ENCODE assay signal across 11 cellular contexts in genomic region chr11:48019597-48019996, GRCh38. TPM values are rescaled to one million over a fixed set of nuclear protein-coding genes. Genes with fewer than 3 reads are reported as not detected.
A peak's percentile ranks its signal among the peaks of the same experiment; 100 is the strongest.
DNase-seq lines count a peak whose midpoint lies in the region; ATAC-seq and TF ChIP-seq lines count a peak whose summit lies in the region.
"Had no signal": no experiment of that assay in that cellular context is flagged by ENCODE, and none has a peak within 500 bp of the region (broad histone marks: within the 10 kb centered on the region; RNA-seq: fewer than 3 reads in every experiment).

No MANE protein-coding gene starts in this region.

- H3K36me3 ChIP-seq in lower lobe of right lung, result no peaks in the 10 kb centered on the region
- H3K36me3 ChIP-seq: MG63 had no signal

- H3K27me3 ChIP-seq in lower lobe of right lung (ENCODE audit: low read depth), result no peaks in the 10 kb centered on the region
- H3K27me3 ChIP-seq: MG63 had no signal

- peak overlapping the region; percentile 84 for H3K27ac Mint-ChIP-seq in T-cell
- peak overlapping the region; percentile 33 for H3K27ac Mint-ChIP-seq in stimulated activated naive B cell treated with anti-CD40 and anti-IgM and Interleukin-4, amounts not matched to agents 10 μg/mL and 1 μg/mL and 100 μg/mL, for 72 hours

- peaks cover 58% of the 10 kb centered on the region for H3K4me1 ChIP-seq in lower lobe of right lung

- POLR2A ChIA-PET in T-cell (lab: Charles Lee), result no interaction called here

- H3K4me3 Mint-ChIP-seq in activated T-cell treated with anti-CD3 and anti-CD28 coated beads, Interleukin-2, amount 50 U/mL, for 4 hours, result peak overlapping the region; percentile 46
- H3K4me3 Mint-ChIP-seq in T-cell, result peak overlapping the region in 2 of 3 donors; percentile 55 to 62
- H3K4me3 Mint-ChIP-seq in stimulated activated naive B cell treated with anti-CD40 and anti-IgM and Interleukin-4, amounts not matched to agents 10 μg/mL and 1 μg/mL and 100 μg/mL, for 72 hours, result no peak overlapping the region

- H3K36me3 Mint-ChIP-seq in activated T-cell treated with anti-CD3 and anti-CD28 coated beads, Interleukin-2, amount 50 U/mL, for 4 hours (ENCODE audit: insufficient read depth), result peaks cover 15% of the 10 kb centered on the region
- peaks cover 20% of the 10 kb centered on the region for H3K36me3 Mint-ChIP-seq in T-cell
- H3K36me3 Mint-ChIP-seq in stimulated activated naive B cell treated with anti-CD40 and anti-IgM and Interleukin-4, amounts not matched to agents 10 μg/mL and 1 μg/mL and 100 μg/mL, for 72 hours, result peaks cover 0 to 6% of the 10 kb centered on the region in 2 donors

- no peak for ATAC-seq in activated T-cell treated with anti-CD3 and anti-CD28 coated beads, Interleukin-2, amount 50 U/mL, for 4 hours
- no peak for ATAC-seq in T-cell (replicated peaks in 1 of 4)
- peak in 1 of 2 donors; percentile 5 for ATAC-seq in lower lobe of right lung
- ATAC-seq in stimulated activated naive B cell treated with anti-CD40 and anti-IgM and Interleukin-4, amounts not matched to agents 10 μg/mL and 1 μg/mL and 100 μg/mL, for 72 hours (replicated peaks), result no peak

- H3K4me1 Mint-ChIP-seq in activated T-cell treated with anti-CD3 and anti-CD28 coated beads, Interleukin-2, amount 50 U/mL, for 4 hours (ENCODE audit: low read depth), result peaks cover 81% of the 10 kb centered on the region
- peaks cover 68 to 88% (median 73%) of the 10 kb centered on the region in 3 donors for H3K4me1 Mint-ChIP-seq in T-cell
- peaks cover 46 to 73% of the 10 kb centered on the region in 2 donors for H3K4me1 Mint-ChIP-seq in stimulated activated naive B cell treated with anti-CD40 and anti-IgM and Interleukin-4, amounts not matched to agents 10 μg/mL and 1 μg/mL and 100 μg/mL, for 72 hours

- H3K9me3 Mint-ChIP-seq in activated T-cell treated with anti-CD3 and anti-CD28 coated beads, Interleukin-2, amount 50 U/mL, for 4 hours, result no peaks in the 10 kb centered on the region
- no peaks in the 10 kb centered on the region for H3K9me3 Mint-ChIP-seq in T-cell
- H3K9me3 Mint-ChIP-seq in stimulated activated naive B cell treated with anti-CD40 and anti-IgM and Interleukin-4, amounts not matched to agents 10 μg/mL and 1 μg/mL and 100 μg/mL, for 72 hours, result no peaks in the 10 kb centered on the region

- H3K27me3 Mint-ChIP-seq in activated T-cell treated with anti-CD3 and anti-CD28 coated beads, Interleukin-2, amount 50 U/mL, for 4 hours (ENCODE audit: low read depth), result no peaks in the 10 kb centered on the region
- no peaks in the 10 kb centered on the region for H3K27me3 Mint-ChIP-seq in T-cell
- no peaks in the 10 kb centered on the region for H3K27me3 Mint-ChIP-seq in stimulated activated naive B cell treated with anti-CD40 and anti-IgM and Interleukin-4, amounts not matched to agents 10 μg/mL and 1 μg/mL and 100 μg/mL, for 72 hours

- intact Hi-C loops in lower lobe of right lung (cut with DNase I), result no loop called here

- no peak for DNase-seq in activated T-cell treated with anti-CD3 and anti-CD28 coated beads, Interleukin-2, amount 50 U/mL, for 4 hours
- DNase-seq in activated T-cell treated with anti-CD3 and anti-CD28 coated beads for 4 hours (no peak), T-cell (no peak), lower lobe of right lung (no peak), GM19240 (ENCODE audit: insufficient read length, low spot score) (no peak), SK-N-DZ (ENCODE audit: low spot score) (no peak), NCI-H226 (no peak)
- DNase-seq in stimulated activated naive B cell treated with anti-CD40 and anti-IgM and Interleukin-4, amounts not matched to agents 10 μg/mL and 1 μg/mL and 100 μg/mL, for 72 hours, result no peak
- DNase-seq: left colon, MG63, T-helper 9 cell had no signal

- no peak overlapping the region for H3K4me3 ChIP-seq in lower lobe of right lung
- H3K4me3 ChIP-seq: MG63 had no signal

- TF ChIP-seq CTCF in lower lobe of right lung (IDR thresholded peaks at IDR 0.05), result no peak

- H3K27ac ChIP-seq in lower lobe of right lung, result peak overlapping the region; percentile 60

- CTCF ChIA-PET in T-cell (lab: Charles Lee), result interaction anchor here in 1 of 2 donors (1.1 to 1.6 kb wide), 4 partner anchors 18 to 85 kb away, joined by 5 to 8 read pairs (median 6); no protein-coding TSS in a partner anchor

- H3K9me3 ChIP-seq in lower lobe of right lung, result no peaks in the 10 kb centered on the region
- H3K9me3 ChIP-seq: MG63 had no signal

RNA-seq across cellular contexts. Expression of gene PTPRJ, which starts 39.2 kb away (rescaled TPM):
- 10 to 100 TPM; 13.8 to 22.3 (median 19.0) TPM for total RNA-seq in activated T-cell treated with anti-CD3 and anti-CD28 coated beads, Interleukin-2, amount 50 U/mL, for 4 hours
- total RNA-seq in T-cell (10 to 100 TPM; 44.8 to 71.0 (median 57.9) TPM), lower lobe of right lung (40.0 TPM)
- polyA plus RNA-seq in SK-N-DZ (2014; cell fraction: cytosol; rRNA removed), result 0.14 and 0.30 TPM in 2 replicates
- polyA plus RNA-seq in SK-N-DZ (2014; cell fraction: nucleus; rRNA removed), result 0.12 TPM in 1 of 2 replicates, not detected in the other

Comparison
In these comparisons a context has a peak if more than half of its experiments do, and no peak if none do; other contexts are left out.
1. H3K4me3 Mint-ChIP-seq: peak in activated T-cell treated with anti-CD3 and anti-CD28 coated beads, Interleukin-2, amount 50 U/mL, for 4 hours (single experiment) and T-cell (2 of 3); none in stimulated activated naive B cell treated with anti-CD40 and anti-IgM and Interleukin-4, amounts not matched to agents 10 μg/mL and 1 μg/mL and 100 μg/mL, for 72 hours (0 of 2).